ENCODE assay signal across 10 cellular contexts in genomic region chr20:41245086-41245707, GRCh38.
DNase-seq lines count a peak whose midpoint lies in the region; ATAC-seq and TF ChIP-seq lines count a peak whose summit lies in the region.
"Had no signal": no experiment of that assay in that cellular context is flagged by ENCODE, and none has a peak within 500 bp of the region (broad histone marks: within the 10 kb centered on the region; RNA-seq: fewer than 3 reads in every experiment).

No MANE protein-coding gene starts in this region.

- CTCF ChIA-PET in OCI-LY7 (lab: Charles Lee; ENCODE audit: unreplicated experiment) = no interaction called here

- H4K20me1 ChIP-seq in OCI-LY7 (ENCODE audit: insufficient read depth, low read length) = no peaks in the 10 kb centered on the region

- DNase-seq in NCI-H526 (lab: John Stamatoyannopoulos, UW) (peak; percentile 11 to 43), NCI-H526 treated with DMSO at 0.1 percent for 48 hours (lab: John Stamatoyannopoulos, UW) (no peak), lower lobe of right lung (no peak), tibial artery (no peak), RPMI8226 (no peak), GM13977 (ENCODE audit: low spot score) (no peak), OCI-LY7 (ENCODE audit: low spot score) (no peak)
- DNase-seq: foreskin melanocyte had no signal

- H3K4me3 ChIP-seq in lower lobe of right lung = no peak overlapping the region
- H3K4me3 ChIP-seq in tibial artery = no peak overlapping the region
- H3K4me3 ChIP-seq in OCI-LY7 (ENCODE audit: low read depth, low read length, poor library complexity, severe bottlenecking) = no peak overlapping the region

- TF ChIP-seq CTCF in lower lobe of right lung (IDR thresholded peaks at IDR 0.05) (no peak), tibial artery (IDR thresholded peaks at IDR 0.05) (peak; percentile 32 to 33), GM13977 (IDR thresholded peaks at IDR 0.05; ENCODE audit: extremely low read depth, insufficient read depth, missing control alignments) (no peak), OCI-LY7 (conservative IDR thresholded peaks at IDR 0.05; ENCODE audit: low read length) (no peak)

- in situ Hi-C loops in GM13977 (cut with MboI; ENCODE audit: low pct_unique_long_range_greater_than_20kb, low sequenced_read_pairs, unreplicated experiment) = no loop called here

- no peak overlapping the region for H3K4me2 ChIP-seq in OCI-LY7 (ENCODE audit: low read length)

- H2AFZ ChIP-seq in OCI-LY7 (ENCODE audit: low read length) = no peak overlapping the region

- intact Hi-C loops in lower lobe of right lung (cut with DNase I) = no loop called here
- intact Hi-C loops in tibial artery (cut with DNase I; ENCODE audit: low total_unique reads) = loop anchor here (5.0 kb wide), 2 partner anchors 68 to 82 kb away; no protein-coding TSS in a partner anchor
- intact Hi-C loops in OCI-LY7 (cut with micrococcal nuclease; ENCODE audit: unreplicated experiment) = no loop called here

- peak; percentile 29 to 51 for ATAC-seq in lower lobe of right lung

- POLR2A ChIA-PET in OCI-LY7 (lab: Charles Lee) = no interaction called here

- H3K4me1 ChIP-seq in lower lobe of right lung (peaks cover 52% of the 10 kb centered on the region), tibial artery (peaks cover 10 to 94% (median 65%) of the 10 kb centered on the region in 4 donors), OCI-LY7 (ENCODE audit: insufficient read depth, low read length, poor library complexity, severe bottlenecking) (peaks cover 16% of the 10 kb centered on the region)

- H3K27ac ChIP-seq in cingulate gyrus (ENCODE audit: low read depth, low read length) (peak overlapping the region; percentile 99), lower lobe of right lung (peak overlapping the region; percentile 82), tibial artery (peak overlapping the region; percentile 83 to 85), OCI-LY7 (ENCODE audit: low read depth, low read length, poor library complexity, severe bottlenecking) (no peak overlapping the region)
- H3K27ac ChIP-seq: C4-2B had no signal

- H3K27me3 ChIP-seq in lower lobe of right lung (ENCODE audit: low read depth) = no peaks in the 10 kb centered on the region
- no peaks in the 10 kb centered on the region for H3K27me3 ChIP-seq in tibial artery

- H3K79me2 ChIP-seq in OCI-LY7 (ENCODE audit: insufficient read depth, low read depth, low read length) = no peaks in the 10 kb centered on the region

- no peaks in the 10 kb centered on the region for H3K9me2 ChIP-seq in OCI-LY7 (ENCODE audit: insufficient read depth, low read length)

- BruUV-seq in OCI-LY7 (replicated peaks; lab: Mats Ljungman, UMichigan) = no TSS peak

- H3K36me3 ChIP-seq in lower lobe of right lung = no peaks in the 10 kb centered on the region
- no peaks in the 10 kb centered on the region for H3K36me3 ChIP-seq in tibial artery
- no peaks in the 10 kb centered on the region for H3K36me3 ChIP-seq in OCI-LY7 (ENCODE audit: insufficient read depth, low read length)

- H3K9me3 ChIP-seq in lower lobe of right lung (no peaks in the 10 kb centered on the region), tibial artery (no peaks in the 10 kb centered on the region), OCI-LY7 (ENCODE audit: low read length) (no peaks in the 10 kb centered on the region)

Comparison
In these comparisons a context has a peak if more than half of its experiments do, and no peak if none do; other contexts are left out.
1. DNase-seq: peak in NCI-H526 (2 of 2); none in NCI-H526 treated with DMSO at 0.1 percent for 48 hours (single experiment), lower lobe of right lung (single experiment), tibial artery (0 of 2), RPMI8226 (single experiment), GM13977 (single experiment) and OCI-LY7 (single experiment).
2. CTCF ChIP-seq: peak in tibial artery (2 of 2); none in lower lobe of right lung (single experiment), GM13977 (single experiment) and OCI-LY7 (single experiment).